13 cellular contexts compared by ENCODE assay signal in genomic region chr19:1235625-1236538, GRCh38. TPM values are rescaled to one million over a fixed set of nuclear protein-coding genes. Genes with fewer than 3 reads are reported as not detected.
DNase-seq lines count a peak whose midpoint lies in the region; ATAC-seq and TF ChIP-seq lines count a peak whose summit lies in the region.
"Had no signal": no experiment of that assay in that cellular context is flagged by ENCODE, and none has a peak within 500 bp of the region (broad histone marks: within the 10 kb centered on the region; RNA-seq: fewer than 3 reads in every experiment).

No MANE protein-coding gene starts in this region.

- H3K36me3 Mint-ChIP-seq in HFFc6 (ENCODE audit: low read depth) = no peaks in the 10 kb centered on the region
- H3K36me3 Mint-ChIP-seq: immature natural killer cell had no signal

- 0 out of 2 replicates have a peak overlapping the region, but pooled peaks have one; percentile 13 for H3K4me3 Mint-ChIP-seq in HFFc6
- H3K4me3 Mint-ChIP-seq: immature natural killer cell; stimulated activated naive CD8-positive, alpha-beta T cell treated with anti-CD3 and anti-CD28 coated beads, Interleukin-15, Interleukin-2, amounts not matched to agents 100 ng/mL and 50 ng/mL, for 24 hours had no signal

- no peak overlapping the region for H3K27ac Mint-ChIP-seq in HFFc6
- H3K27ac Mint-ChIP-seq: immature natural killer cell; stimulated activated naive CD8-positive, alpha-beta T cell treated with anti-CD3 and anti-CD28 coated beads, Interleukin-15, Interleukin-2, amounts not matched to agents 100 ng/mL and 50 ng/mL, for 24 hours had no signal

- no peaks in the 10 kb centered on the region; the same call in 1 of the 2 replicates for H3K27me3 Mint-ChIP-seq in HFFc6 (ENCODE audit: insufficient read depth)

- H3K27me3 ChIP-seq in iPS-20b (ENCODE audit: insufficient read depth, low read length) = no peaks in the 10 kb centered on the region; the same call in 1 of the 2 replicates
- H3K27me3 ChIP-seq: body of pancreas had no signal

- H3K4me1 ChIP-seq in iPS-20b (ENCODE audit: insufficient read depth, low read length) = no peaks in the 10 kb centered on the region

- no peak overlapping the region for H3K27ac ChIP-seq in iPS-20b (ENCODE audit: low read length)
- H3K27ac ChIP-seq: body of pancreas had no signal

- DNase-seq in A172 (ENCODE audit: low spot score) (peak; percentile 54), HFFc6 (peak; percentile 35), astrocyte of the hippocampus (ENCODE audit: low read depth, low spot score) (peak; percentile 70), NCI-H2081 (lab: John Stamatoyannopoulos, UW) (no peak)
- DNase-seq: activated CD4-positive, alpha-beta T cell treated with anti-CD3 and anti-CD28 coated beads, Interleukin-2, amount 50 U/mL, for 1 hour; body of pancreas; immature natural killer cell had no signal

- peaks cover 9% of the 10 kb centered on the region for H3K4me1 Mint-ChIP-seq in HFFc6 (ENCODE audit: low read depth)

- no peak for ATAC-seq in HG03139 (IDR thresholded peaks at IDR 0.05; ENCODE audit: unreplicated experiment)
- no peak for ATAC-seq in HG02973 (IDR thresholded peaks at IDR 0.05; ENCODE audit: unreplicated experiment)
- ATAC-seq in HG03521 (IDR thresholded peaks at IDR 0.05; ENCODE audit: unreplicated experiment) = no peak
- ATAC-seq: body of pancreas had no signal

- peak overlapping the region; percentile 62 for H3K4me3 ChIP-seq in iPS-20b (ENCODE audit: low read length)
- H3K4me3 ChIP-seq: body of pancreas had no signal

- H3K9me3 ChIP-seq in iPS-20b (ENCODE audit: insufficient read depth, low read depth, low read length) = no peaks in the 10 kb centered on the region
- H3K9me3 ChIP-seq: body of pancreas had no signal

- peaks cover 30% of the 10 kb centered on the region for H3K36me3 ChIP-seq in iPS-20b (ENCODE audit: insufficient read depth, low read depth, low read length)

- no peak for TF ChIP-seq CTCF in HFFc6 (IDR thresholded peaks at IDR 0.05)

- H3K9me3 Mint-ChIP-seq in HFFc6 = no peaks in the 10 kb centered on the region
- H3K9me3 Mint-ChIP-seq: immature natural killer cell; stimulated activated naive CD8-positive, alpha-beta T cell treated with anti-CD3 and anti-CD28 coated beads, Interleukin-15, Interleukin-2, amounts not matched to agents 100 ng/mL and 50 ng/mL, for 24 hours had no signal

- H3K9ac ChIP-seq in iPS-20b (ENCODE audit: low read depth, low read length) = no peak overlapping the region

RNA-seq across cellular contexts. Expression of gene CBARP, which starts 1.9 kb away (rescaled TPM):
- 0.93 and 0.95 TPM in 2 replicates for total RNA-seq in A172 (2014; rRNA removed; shearing (Covaris generic))
- total RNA-seq in HFFc6 (2021; fragmentation: NEBNext Ultra II Directional; extraction: Animal tissue kit (Norgen Biotek cat#: 25700)) = 10 to 100 TPM in 1 of 6 experiments, 1 to 10 TPM in 5; 7.6 to 12.7 (median 8.6) TPM
- total RNA-seq: skeletal muscle tissue had no signal

RNA-seq across cellular contexts. Expression of gene ATP5F1D, which starts 5.7 kb away (rescaled TPM):
- total RNA-seq in A172 (2014; rRNA removed; shearing (Covaris generic)) = 42.2 and 78.9 TPM in 2 replicates
- 100 to 1,000 TPM; 190 to 243 (median 217) TPM for total RNA-seq in HFFc6 (2021; fragmentation: NEBNext Ultra II Directional; extraction: Animal tissue kit (Norgen Biotek cat#: 25700))

RNA-seq across cellular contexts. Expression of gene MIDN, which starts 12.5 kb away (rescaled TPM):
- total RNA-seq in A172 (2014; rRNA removed; shearing (Covaris generic)) = 7.0 and 19.2 TPM in 2 replicates
- total RNA-seq in HFFc6 (2021; fragmentation: NEBNext Ultra II Directional; extraction: Animal tissue kit (Norgen Biotek cat#: 25700)) = 10 to 100 TPM; 58.4 to 73.3 (median 67.4) TPM

RNA-seq across cellular contexts. Expression of gene STK11, which starts 30.3 kb away (rescaled TPM):
- total RNA-seq in A172 (2014; rRNA removed; shearing (Covaris generic)) = 87.8 and 98.9 TPM in 2 replicates
- 10 to 100 TPM; 52.9 to 59.1 (median 56.7) TPM for total RNA-seq in HFFc6 (2021; fragmentation: NEBNext Ultra II Directional; extraction: Animal tissue kit (Norgen Biotek cat#: 25700))

RNA-seq across cellular contexts. Expression of gene CIRBP, which starts 33.2 kb away (rescaled TPM):
- total RNA-seq in A172 (2014; rRNA removed; shearing (Covaris generic)) = 124 and 266 TPM in 2 replicates
- total RNA-seq in HFFc6 (2021; fragmentation: NEBNext Ultra II Directional; extraction: Animal tissue kit (Norgen Biotek cat#: 25700)) = 100 to 1,000 TPM; 160 to 243 (median 190) TPM

Comparison
In these comparisons a context has a peak if more than half of its experiments do, and no peak if none do; other contexts are left out.
1. DNase-seq: peak in A172 (single experiment), HFFc6 (single experiment) and astrocyte of the hippocampus (single experiment); none in NCI-H2081 (0 of 2).